ENCODE assay signal across 18 cellular contexts in the genomic region with DNA sequence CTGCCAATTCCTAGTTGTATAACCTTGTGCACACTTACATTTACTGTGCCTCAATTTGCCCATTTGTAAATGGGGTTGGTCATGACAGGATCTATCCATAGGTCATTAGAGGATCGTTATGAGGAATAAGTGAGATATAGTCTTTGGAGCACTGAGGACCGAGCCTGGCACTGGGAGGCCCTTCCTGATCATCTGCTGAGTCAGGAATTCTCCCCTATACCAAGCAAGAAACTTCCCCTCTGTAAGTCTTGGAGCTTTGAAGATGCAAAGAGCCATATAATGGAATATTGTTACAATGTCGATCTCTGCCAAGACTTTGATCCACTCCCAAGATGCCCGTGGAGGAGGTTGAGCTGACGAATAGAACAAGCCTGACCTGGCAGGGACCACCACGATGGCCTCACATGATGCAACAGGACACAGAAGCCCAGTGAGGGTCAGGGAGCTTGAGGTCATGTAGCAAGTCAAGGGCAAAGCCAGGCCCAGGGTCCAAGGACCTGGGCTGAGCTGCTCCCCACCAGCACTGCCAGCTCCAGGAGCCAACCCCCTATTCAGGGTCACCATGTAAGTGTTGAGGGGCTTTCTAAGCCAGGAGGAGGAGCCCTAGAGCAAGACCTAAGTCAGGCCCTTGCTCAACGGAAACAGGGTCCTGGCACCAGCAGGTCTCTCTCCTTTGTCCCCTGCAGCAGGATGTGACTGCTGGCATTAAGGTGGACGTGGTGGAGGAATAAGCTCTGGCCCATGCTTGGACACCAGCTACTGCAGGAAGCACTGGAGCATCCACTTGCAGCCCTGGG. TPM values are rescaled to one million over a fixed set of nuclear protein-coding genes. Genes with fewer than 3 reads are reported as not detected.
A peak's percentile ranks its signal among the peaks of the same experiment; 100 is the strongest.
DNase-seq lines count a peak whose midpoint lies in the region; ATAC-seq and TF ChIP-seq lines count a peak whose summit lies in the region.
"Had no signal": no experiment of that assay in that cellular context is flagged by ENCODE, and none has a peak within 500 bp of the region (broad histone marks: within the 10 kb centered on the region; RNA-seq: fewer than 3 reads in every experiment).

No MANE protein-coding gene starts in this region.

- H3K36me3 Mint-ChIP-seq in HFFc6 (ENCODE audit: low read depth): no peaks in the 10 kb centered on the region
- H3K36me3 Mint-ChIP-seq: activated CD4-positive, alpha-beta memory T cell treated with anti-CD3 and anti-CD28 coated beads for 36 hours had no signal

- peak; percentile 65 for DNase-seq in D341Med (ENCODE audit: low spot score)
- DNase-seq in HFFc6: no peak
- DNase-seq in UCSD-AML1 (lab: John Stamatoyannopoulos, UW; ENCODE audit: unreplicated experiment): peak; percentile 19
- peak; percentile 45 for DNase-seq in left kidney (ENCODE audit: low read depth, low spot score)
- DNase-seq in AG08396 (ENCODE audit: low spot score): no peak
- DNase-seq: activated CD4-positive, alpha-beta memory T cell treated with anti-CD3 and anti-CD28 coated beads for 36 hours; activated T-cell treated with anti-CD3 and anti-CD28 coated beads, Interleukin-2, amount 50 U/mL, for 4 hours; effector CD4-positive, alpha-beta T cell; hypothalamus; left cardiac atrium; NCI-H187; NCI-H446 treated with DMSO at 0.1 percent for 48 hours; stimulated activated CD4-positive, alpha-beta T cell treated with anti-CD3 and anti-CD28 coated beads, Interleukin-2, amount 100 ng/mL, for 48 hours had no signal

- H3K27ac Mint-ChIP-seq in HFFc6: no peak overlapping the region
- H3K27ac Mint-ChIP-seq: activated CD4-positive, alpha-beta memory T cell treated with anti-CD3 and anti-CD28 coated beads for 36 hours had no signal

- no peaks in the 10 kb centered on the region for H3K9me3 Mint-ChIP-seq in HFFc6
- H3K9me3 Mint-ChIP-seq: activated CD4-positive, alpha-beta memory T cell treated with anti-CD3 and anti-CD28 coated beads for 36 hours; activated T-cell treated with anti-CD3 and anti-CD28 coated beads, Interleukin-2, amount 50 U/mL, for 4 hours had no signal

- no peak overlapping the region for H3K4me3 Mint-ChIP-seq in HFFc6
- H3K4me3 Mint-ChIP-seq: activated CD4-positive, alpha-beta memory T cell treated with anti-CD3 and anti-CD28 coated beads for 36 hours; activated T-cell treated with anti-CD3 and anti-CD28 coated beads, Interleukin-2, amount 50 U/mL, for 4 hours had no signal

- no peaks in the 10 kb centered on the region for H3K4me1 Mint-ChIP-seq in HFFc6 (ENCODE audit: low read depth)

- ATAC-seq in GM21381 (IDR thresholded peaks at IDR 0.05; ENCODE audit: unreplicated experiment) (no peak), GM19463 (IDR thresholded peaks at IDR 0.05; ENCODE audit: unreplicated experiment) (no peak), HG03135 (IDR thresholded peaks at IDR 0.05; ENCODE audit: unreplicated experiment) (no peak)
- ATAC-seq: activated T-cell treated with anti-CD3 and anti-CD28 coated beads, Interleukin-2, amount 50 U/mL, for 4 hours; left cardiac atrium had no signal

- H3K27me3 Mint-ChIP-seq in HFFc6 (ENCODE audit: insufficient read depth): peaks cover 27% of the 10 kb centered on the region

- TF ChIP-seq CTCF in HFFc6 (IDR thresholded peaks at IDR 0.05): 0 out of 2 replicates have a peak, but pooled peaks have one; percentile 14

RNA-seq across cellular contexts. Expression of a gene that starts 16.7 kb away (rescaled TPM):
- total RNA-seq in HFFc6 (2021; fragmentation: NEBNext Ultra II Directional; extraction: Animal tissue kit (Norgen Biotek cat#: 25700)): 10 to 100 TPM; 12.2 to 17.1 (median 13.1) TPM

RNA-seq across cellular contexts. Expression of a gene that starts 32.8 kb away (rescaled TPM):
- total RNA-seq in HFFc6 (2021; fragmentation: NEBNext Ultra II Directional; extraction: Animal tissue kit (Norgen Biotek cat#: 25700)): not detected
- total RNA-seq: activated CD4-positive, alpha-beta memory T cell treated with anti-CD3 and anti-CD28 coated beads for 36 hours; activated T-cell treated with anti-CD3 and anti-CD28 coated beads, Interleukin-2, amount 50 U/mL, for 4 hours; fibroblast of lung; left cardiac atrium; SJSA1 had no signal

Comparison
In these comparisons a context has a peak if more than half of its experiments do, and no peak if none do; other contexts are left out.
1. DNase-seq: peak in D341Med (single experiment), UCSD-AML1 (single experiment) and left kidney (single experiment); none in HFFc6 (single experiment) and AG08396 (single experiment).